16 cellular contexts compared by ENCODE assay signal in genomic region chr6:129908858-129909257, GRCh38. TPM values are rescaled to one million over a fixed set of nuclear protein-coding genes. Genes with fewer than 3 reads are reported as not detected.
DNase-seq lines count a peak whose midpoint lies in the region; ATAC-seq and TF ChIP-seq lines count a peak whose summit lies in the region.
"Had no signal": no experiment of that assay in that cellular context is flagged by ENCODE, and none has a peak within 500 bp of the region (broad histone marks: within the 10 kb centered on the region; RNA-seq: fewer than 3 reads in every experiment).

No MANE protein-coding gene starts in this region.

- TF ChIP-seq POLR2A in prostate gland (IDR thresholded peaks at IDR 0.05), result no peak

- H3K9me3 Mint-ChIP-seq in activated T-helper 17 cell treated with anti-CD3 and anti-CD28 coated beads, Interleukin-2, amount 50 U/mL, for 72 hours, result no peaks in the 10 kb centered on the region
- H3K9me3 Mint-ChIP-seq: activated naive CD4-positive, alpha-beta T cell treated with anti-CD3 and anti-CD28 coated beads, Interleukin-2, amount 50 U/mL, for 24 hours had no signal

- H3K4me3 Mint-ChIP-seq in activated T-helper 17 cell treated with anti-CD3 and anti-CD28 coated beads, Interleukin-2, amount 50 U/mL, for 72 hours, result no peak overlapping the region
- H3K4me3 Mint-ChIP-seq: activated naive CD4-positive, alpha-beta T cell treated with anti-CD3 and anti-CD28 coated beads, Interleukin-2, amount 50 U/mL, for 24 hours had no signal

- TF ChIP-seq CTCF in prostate gland (IDR thresholded peaks at IDR 0.05), result no peak

- H3K4me3 ChIP-seq in MG63 (no peak overlapping the region), prostate gland (no peak overlapping the region)
- H3K4me3 ChIP-seq: suprapubic skin had no signal

- no peak overlapping the region for H3K27ac ChIP-seq in prostate gland
- H3K27ac ChIP-seq: foreskin keratinocyte, suprapubic skin had no signal

- DNase-seq in MG63, result no peak
- DNase-seq in NOMO-1 (lab: John Stamatoyannopoulos, UW; ENCODE audit: unreplicated experiment in 2 of 2), result no peak
- DNase-seq in prostate gland (ENCODE audit: low spot score), result no peak
- DNase-seq: C1 segment of cervical spinal cord, foreskin keratinocyte, GOT3 had no signal

- H3K27me3 Mint-ChIP-seq in activated T-helper 17 cell treated with anti-CD3 and anti-CD28 coated beads, Interleukin-2, amount 50 U/mL, for 72 hours, result no peaks in the 10 kb centered on the region
- H3K27me3 Mint-ChIP-seq: activated naive CD4-positive, alpha-beta T cell treated with anti-CD3 and anti-CD28 coated beads, Interleukin-2, amount 50 U/mL, for 24 hours had no signal

- intact Hi-C loops in prostate gland (cut with DNase I), result no loop called here

- peaks cover 16% of the 10 kb centered on the region for H3K4me1 Mint-ChIP-seq in activated T-helper 17 cell treated with anti-CD3 and anti-CD28 coated beads, Interleukin-2, amount 50 U/mL, for 72 hours
- H3K4me1 Mint-ChIP-seq: activated naive CD4-positive, alpha-beta T cell treated with anti-CD3 and anti-CD28 coated beads, Interleukin-2, amount 50 U/mL, for 24 hours had no signal

- no peaks in the 10 kb centered on the region for H3K27me3 ChIP-seq in MG63
- H3K27me3 ChIP-seq in prostate gland (replicated peaks; ENCODE audit: insufficient read depth), result no peaks in the 10 kb centered on the region
- H3K27me3 ChIP-seq: foreskin keratinocyte, suprapubic skin had no signal

- H3K36me3 Mint-ChIP-seq in activated T-helper 17 cell treated with anti-CD3 and anti-CD28 coated beads, Interleukin-2, amount 50 U/mL, for 72 hours (ENCODE audit: low read depth), result no peaks in the 10 kb centered on the region
- H3K36me3 Mint-ChIP-seq: activated naive CD4-positive, alpha-beta T cell treated with anti-CD3 and anti-CD28 coated beads, Interleukin-2, amount 50 U/mL, for 24 hours had no signal

- H3K27ac Mint-ChIP-seq in activated T-helper 17 cell treated with anti-CD3 and anti-CD28 coated beads, Interleukin-2, amount 50 U/mL, for 72 hours, result peak overlapping the region; percentile 52
- H3K27ac Mint-ChIP-seq: activated naive CD4-positive, alpha-beta T cell treated with anti-CD3 and anti-CD28 coated beads, Interleukin-2, amount 50 U/mL, for 24 hours had no signal

- no peaks in the 10 kb centered on the region for H3K4me1 ChIP-seq in prostate gland (replicated peaks)
- H3K4me1 ChIP-seq: foreskin keratinocyte, suprapubic skin had no signal

- no peaks in the 10 kb centered on the region for H3K36me3 ChIP-seq in MG63
- no peaks in the 10 kb centered on the region for H3K36me3 ChIP-seq in prostate gland
- H3K36me3 ChIP-seq: suprapubic skin had no signal

- ATAC-seq in GM19035 (IDR thresholded peaks at IDR 0.05; ENCODE audit: unreplicated experiment) (peak; percentile 47), GM21529 (IDR thresholded peaks at IDR 0.05; ENCODE audit: unreplicated experiment) (peak; percentile 67), HG02973 (IDR thresholded peaks at IDR 0.05; ENCODE audit: unreplicated experiment) (peak; percentile 84)
- ATAC-seq in activated T-helper 17 cell treated with anti-CD3 and anti-CD28 coated beads, Interleukin-2, amount 50 U/mL, for 72 hours (replicated peaks), result peak; percentile 89
- ATAC-seq: foreskin keratinocyte had no signal

- H3K9me3 ChIP-seq in MG63 (no peaks in the 10 kb centered on the region; the same call in 1 of the 2 replicates), prostate gland (no peaks in the 10 kb centered on the region)
- H3K9me3 ChIP-seq: suprapubic skin had no signal

RNA-seq across cellular contexts. Expression of gene TMEM244, which starts 47.7 kb away (rescaled TPM):
- not detected for total RNA-seq in activated T-helper 17 cell treated with anti-CD3 and anti-CD28 coated beads, Interleukin-2, amount 50 U/mL, for 72 hours
- not detected in 2 replicates for total RNA-seq in MG63 (2014; rRNA removed; shearing (Covaris generic); ENCODE audit: low replicate concordance)
- total RNA-seq in prostate gland, result not detected
- total RNA-seq: foreskin keratinocyte, HT-29, M059J, SK-MEL-5, skeletal muscle tissue, suprapubic skin had no signal
